8 cellular contexts compared by ENCODE assay signal in genomic region chr4:109433281-109434006, GRCh38. TPM values are rescaled to one million over a fixed set of nuclear protein-coding genes. Genes with fewer than 3 reads are reported as not detected.
A peak's percentile ranks its signal among the peaks of the same experiment; 100 is the strongest.
DNase-seq lines count a peak whose midpoint lies in the region; ATAC-seq and TF ChIP-seq lines count a peak whose summit lies in the region.

TSS of gene SEC24B (plus strand) at chr4:109433815. CDS start at chr4:109433870, 55 bp downstream.

- peaks cover 18% of the 10 kb centered on the region; the same call in 1 of the 2 replicates for H4K20me1 ChIP-seq in KMS-11 (ENCODE audit: insufficient read depth)
- H4K20me1 ChIP-seq in neural progenitor cell (ENCODE audit: low read depth): peaks cover 43% of the 10 kb centered on the region

- H2AFZ ChIP-seq in KMS-11 (ENCODE audit: low read depth): peak within 1 kb of the TSS; percentile 97
- peak within 1 kb of the TSS; percentile 85 for H2AFZ ChIP-seq in neural progenitor cell (replicated peaks)

- H3K27me3 Mint-ChIP-seq in neural progenitor cell (ENCODE audit: insufficient read depth, low read depth): peaks cover 4% of the 10 kb centered on the region

- H3K9ac ChIP-seq in KMS-11 (peak within 1 kb of the TSS; percentile 65), neural progenitor cell (peak within 1 kb of the TSS; percentile 69), subcutaneous abdominal adipose tissue (ENCODE audit: low read length in 5 of 5) (peak within 1 kb of the TSS; percentile 87 to 96 (median 94))

- no peaks in the 10 kb centered on the region for H3K36me3 ChIP-seq in KMS-11 (ENCODE audit: insufficient read depth)
- H3K36me3 ChIP-seq in neural progenitor cell: no peaks in the 10 kb centered on the region
- H3K36me3 ChIP-seq in subcutaneous abdominal adipose tissue (ENCODE audit: control insufficient read depth in 5 of 5, insufficient read depth in 5 of 5, low read length in 5 of 5): peaks cover 0 to 5% (median 0%) of the 10 kb centered on the region in 5 donors

- TF ChIP-seq CTCF in KMS-11 (conservative IDR thresholded peaks at IDR 0.05; ENCODE audit: low read depth, low read length) (peak; percentile 77), fibroblast of villous mesenchyme (IDR thresholded peaks at IDR 0.05; ENCODE audit: insufficient read depth, low read depth, low read length) (peak; percentile 64), neural progenitor cell (IDR thresholded peaks at IDR 0.05) (peak; percentile 97)

- H3K4me1 ChIP-seq in KMS-11 (ENCODE audit: low read depth, poor library complexity, severe bottlenecking) (peaks cover 36% of the 10 kb centered on the region), neural progenitor cell (peaks cover 30% of the 10 kb centered on the region), subcutaneous abdominal adipose tissue (ENCODE audit: control insufficient read depth in 5 of 5, insufficient read depth in 5 of 5, low read length in 5 of 5) (peaks cover 4 to 45% (median 41%) of the 10 kb centered on the region in 5 donors)

- H3K4me1 Mint-ChIP-seq in neural progenitor cell: peaks cover 31% of the 10 kb centered on the region

- H3K9me3 ChIP-seq in neural progenitor cell (ENCODE audit: low read depth) (no peaks in the 10 kb centered on the region), subcutaneous abdominal adipose tissue (ENCODE audit: control insufficient read depth in 5 of 5, low read length in 5 of 5) (no peaks in the 10 kb centered on the region)

- H3F3A ChIP-seq in neural progenitor cell (ENCODE audit: low read depth): peaks cover 4% of the 10 kb centered on the region

- H3K4me2 ChIP-seq in KMS-11 (peak within 1 kb of the TSS; percentile 99), neural progenitor cell (peak within 1 kb of the TSS; percentile 85)

- peaks cover 12% of the 10 kb centered on the region for H3K36me3 Mint-ChIP-seq in neural progenitor cell

- peaks cover 53% of the 10 kb centered on the region for H3K79me2 ChIP-seq in KMS-11 (ENCODE audit: insufficient read depth, low read depth)
- peaks cover 54% of the 10 kb centered on the region for H3K79me2 ChIP-seq in neural progenitor cell (ENCODE audit: low read depth)

- H3K27me3 ChIP-seq in KMS-11 (ENCODE audit: insufficient read depth, low read depth): no peaks in the 10 kb centered on the region
- H3K27me3 ChIP-seq in neural progenitor cell: no peaks in the 10 kb centered on the region
- H3K27me3 ChIP-seq in subcutaneous abdominal adipose tissue (ENCODE audit: control insufficient read depth in 5 of 5, insufficient read depth in 4 of 5, low read length in 5 of 5): no peaks in the 10 kb centered on the region

- peak; percentile 91 for ATAC-seq in GM21737 (IDR thresholded peaks at IDR 0.05; ENCODE audit: unreplicated experiment)

- no peaks in the 10 kb centered on the region for H3K9me3 Mint-ChIP-seq in neural progenitor cell

- H3K4me3 ChIP-seq in KMS-11 (IDR thresholded peaks at IDR 0.05; ENCODE audit: insufficient read depth, low read depth, low read length) (peak within 1 kb of the TSS; percentile 33), fibroblast of villous mesenchyme (ENCODE audit: low read depth, low read length) (peak within 1 kb of the TSS; percentile 84), neural progenitor cell (peak within 1 kb of the TSS; percentile 94), subcutaneous abdominal adipose tissue (ENCODE audit: low read depth in 1 of 5, low read length in 5 of 5) (peak within 1 kb of the TSS; percentile 71 to 87 (median 87))

- H3K27ac ChIP-seq in KMS-11 (peak within 1 kb of the TSS; percentile 34), neural progenitor cell (no peak within 1 kb of the TSS), subcutaneous abdominal adipose tissue (ENCODE audit: low read depth, low read length) (peak within 1 kb of the TSS; percentile 90)

- peak within 1 kb of the TSS; percentile 95 for H3K4me3 Mint-ChIP-seq in neural progenitor cell

- peak; percentile 75 for DNase-seq in Daoy (ENCODE audit: low read depth)
- DNase-seq in SHP77 (lab: John Stamatoyannopoulos, UW): peak; percentile 25 to 26
- DNase-seq in activated effector memory CD4-positive, alpha-beta T cell treated with Interleukin-2 at 50 U/mL for 16 hours: peak; percentile 85
- DNase-seq in fibroblast of villous mesenchyme (ENCODE audit: low read depth): peak; percentile 76
- peak; percentile 92 for DNase-seq in neural progenitor cell (ENCODE audit: low spot score)

- peak within 1 kb of the TSS; percentile 99 for H3K27ac Mint-ChIP-seq in neural progenitor cell

RNA-seq across cellular contexts. Expression of gene SEC24B, which starts in this region (rescaled TPM):
- total RNA-seq in Daoy (2014; rRNA removed; shearing (Covaris generic)): 4.9 and 7.0 TPM in 2 replicates
- total RNA-seq in fibroblast of villous mesenchyme (14.5 and 19.9 TPM in 2 replicates), neural progenitor cell (ENCODE audit: low replicate concordance) (32.1 and 32.8 TPM in 2 replicates)

Comparison
In these comparisons a context has a peak if more than half of its experiments do, and no peak if none do; other contexts are left out.
1. DNase-seq: peak in every context shown above with its lines; median percentile 92 in neural progenitor cell; 85 in activated effector memory CD4-positive, alpha-beta T cell treated with Interleukin-2 at 50 U/mL for 16 hours; 76 in fibroblast of villous mesenchyme; 75 in Daoy; 26 in SHP77.
2. H3K4me3 ChIP-seq: peak in every context shown above with its lines; median percentile 94 in neural progenitor cell; 87 in subcutaneous abdominal adipose tissue; 84 in fibroblast of villous mesenchyme; 33 in KMS-11.